8 cellular contexts compared by ENCODE assay signal in genomic region chr3:177184602-177185001, GRCh38. TPM values are rescaled to one million over a fixed set of nuclear protein-coding genes. Genes with fewer than 3 reads are reported as not detected.
A peak's percentile ranks its signal among the peaks of the same experiment; 100 is the strongest.
DNase-seq lines count a peak whose midpoint lies in the region; ATAC-seq and TF ChIP-seq lines count a peak whose summit lies in the region.
"Not testable (repeated sequence)": the region's sequence is repeated elsewhere in the genome, so short reads cannot be mapped to it uniquely, and the experiment has no call there.

No MANE protein-coding gene starts in this region.

- not testable (repeated sequence) for H3K4me1 ChIP-seq in endodermal cell (ENCODE audit: control insufficient read depth, insufficient read depth, low read length)

- not testable (repeated sequence) for H3K27me3 ChIP-seq in endodermal cell (ENCODE audit: control insufficient read depth, insufficient read depth, low read length, poor library complexity, severe bottlenecking)

- H3K36me3 ChIP-seq in endodermal cell (ENCODE audit: control insufficient read depth, insufficient read depth, low read length): peaks cover 37% of the 10 kb centered on the region

- H3K9me3 ChIP-seq in endodermal cell (ENCODE audit: control insufficient read depth, low read length): not testable (repeated sequence)

- not testable (repeated sequence) for TF ChIP-seq CTCF in GM12864 (IDR thresholded peaks at IDR 0.05; ENCODE audit: low read depth, low read length, missing control alignments); endodermal cell (conservative IDR thresholded peaks at IDR 0.05)

- H3K4me3 ChIP-seq in GM12864 (ENCODE audit: low read depth, low read length): not testable (repeated sequence)
- H3K4me3 ChIP-seq in endodermal cell (ENCODE audit: low read length): peak overlapping the region; percentile 53

- peak overlapping the region in 2 of 3 donors; percentile 43 to 53 for H3K27ac Mint-ChIP-seq in IgD-negative memory B cell
- peak overlapping the region; percentile 31 for H3K27ac Mint-ChIP-seq in endodermal cell

- ATAC-seq in GM19328 (IDR thresholded peaks at IDR 0.05; ENCODE audit: unreplicated experiment) (peak; percentile 63), GM21825 (IDR thresholded peaks at IDR 0.05; ENCODE audit: unreplicated experiment) (peak; percentile 67), HG03066 (IDR thresholded peaks at IDR 0.05; ENCODE audit: low read depth, unreplicated experiment) (peak; percentile 92)

- not testable (repeated sequence) for H3K27ac ChIP-seq in endodermal cell (ENCODE audit: low read depth, low read length)

- not testable (repeated sequence) for H3K36me3 Mint-ChIP-seq in IgD-negative memory B cell
- H3K36me3 Mint-ChIP-seq in endodermal cell (ENCODE audit: low read depth): peaks cover 12% of the 10 kb centered on the region

- H3K4me1 Mint-ChIP-seq in IgD-negative memory B cell (peaks cover 50 to 58% (median 54%) of the 10 kb centered on the region in 3 donors), endodermal cell (peaks cover 34% of the 10 kb centered on the region)

- peak; percentile 40 for DNase-seq in GM12864 (ENCODE audit: low read depth)
- peak; percentile 26 to 44 for DNase-seq in activated CD4-positive, alpha-beta T cell treated with anti-CD3 and anti-CD28 coated beads, Interleukin-2, amount 50 U/mL, for 48 hours
- DNase-seq in endodermal cell: not testable (repeated sequence)
- peak; percentile 34 for DNase-seq in stimulated activated CD4-positive, alpha-beta T cell treated with anti-CD3 and anti-CD28 coated beads, Interleukin-15, amount 100 ng/mL, for 24 hours

- H3K9ac ChIP-seq in endodermal cell (ENCODE audit: extremely low read depth, low read length, poor library complexity, severe bottlenecking): not testable (repeated sequence)

- 97% methylated on average over 3 of the region's 3 CpGs; no CpG with 5 or more reads in 1 of the 2 experiments for WGBS in endodermal cell (ENCODE audit: insufficient coverage in 1 of 2, insufficient read length in 1 of 2), 2 experiments

- H3K4me3 Mint-ChIP-seq in IgD-negative memory B cell: peak overlapping the region in 2 of 4 donors; percentile 10 to 25
- not testable (repeated sequence) for H3K4me3 Mint-ChIP-seq in endodermal cell

- not testable (repeated sequence) for H3K27me3 Mint-ChIP-seq in IgD-negative memory B cell; endodermal cell (ENCODE audit: insufficient read depth)

- not testable (repeated sequence) for H3K9me3 Mint-ChIP-seq in IgD-negative memory B cell, endodermal cell

RNA-seq across cellular contexts. Expression of gene TBL1XR1, which starts 12.7 kb away (rescaled TPM):
- 23.6 TPM for polyA plus RNA-seq in IgD-negative memory B cell
- total RNA-seq in endodermal cell: 100 to 1,000 TPM; 235 to 273 TPM
- 77.3 TPM for polyA plus RNA-seq in endodermal cell (2013, experiment 1 of 2)
- 83.4 TPM for polyA plus RNA-seq in endodermal cell (2013, experiment 2 of 2)
